ENCODE assay signal across 22 cellular contexts in genomic region chr22:32605576-32605975, GRCh38.
A peak's percentile ranks its signal among the peaks of the same experiment; 100 is the strongest.
DNase-seq lines count a peak whose midpoint lies in the region; FAIRE-seq and TF ChIP-seq lines count a peak whose summit lies in the region.
"Had no signal": no experiment of that assay in that cellular context is flagged by ENCODE, and none has a peak within 500 bp of the region (broad histone marks: within the 10 kb centered on the region; RNA-seq: fewer than 3 reads in every experiment).

No MANE protein-coding gene starts in this region.

- FAIRE-seq in urothelium cell line (lab: Jason Lieb, UNC) (peak; percentile 62), H54 (lab: Jason Lieb, UNC) (no peak)
- FAIRE-seq: GM12878, RCC 7860 had no signal

- H3K36me3 Mint-ChIP-seq in mesothelial cell of epicardium = no peaks in the 10 kb centered on the region
- H3K36me3 Mint-ChIP-seq: IgD-negative memory B cell had no signal

- TF ChIP-seq CTCF in mammary epithelial cell (conservative IDR thresholded peaks at IDR 0.05 in 1 of 2, IDR thresholded peaks at IDR 0.05 in 1 of 2; ENCODE audit: extremely low read depth in 1 of 2, insufficient read depth in 1 of 2, low read depth in 1 of 2, low read length in 2 of 2) = no peak
- no peak for TF ChIP-seq CTCF in mesothelial cell of epicardium (IDR thresholded peaks at IDR 0.05; ENCODE audit: unreplicated experiment)

- H3K4me1 Mint-ChIP-seq in mesothelial cell of epicardium = peaks cover 17% of the 10 kb centered on the region
- H3K4me1 Mint-ChIP-seq: GM23338 had no signal

- in situ Hi-C loops in mammary epithelial cell (cut with MboI; ENCODE audit: low sequenced_read_pairs in 2 of 2) = no loop called here

- H3K9me3 Mint-ChIP-seq in mesothelial cell of epicardium = no peaks in the 10 kb centered on the region
- H3K9me3 Mint-ChIP-seq: CD4-positive, alpha-beta T cell; GM23338 had no signal

- 27% methylated on average over 4 of the region's 4 CpGs for WGBS in mammary epithelial cell (ENCODE audit: low coverage, missing lambda C conversion rate)

- peak overlapping the region; percentile 83 for H3K27ac Mint-ChIP-seq in mesothelial cell of epicardium
- H3K27ac Mint-ChIP-seq: CD4-positive, alpha-beta T cell; GM23338; IgD-negative memory B cell had no signal

- H3K27me3 Mint-ChIP-seq in mesothelial cell of epicardium (ENCODE audit: low read depth) = no peaks in the 10 kb centered on the region

- TF ChIP-seq POLR2A in H54 (IDR thresholded peaks at IDR 0.05; ENCODE audit: low read depth, low read length) = no peak

- peaks cover 15% of the 10 kb centered on the region for H3K4me1 ChIP-seq in mammary epithelial cell (ENCODE audit: insufficient read depth, low read length)
- H3K4me1 ChIP-seq: BE2C had no signal

- H3K9me3 ChIP-seq in mammary epithelial cell (replicated peaks; ENCODE audit: insufficient read depth, low read length) = no peaks in the 10 kb centered on the region
- H3K9me3 ChIP-seq: BE2C had no signal

- CTCF ChIA-PET in mammary epithelial cell (lab: Charles Lee; ENCODE audit: low non-redundant PET) = no interaction called here

- H2AFZ ChIP-seq in mammary epithelial cell (ENCODE audit: low read depth, low read length) = peak overlapping the region; percentile 37
- H2AFZ ChIP-seq: GM23338 had no signal

- H3K9ac ChIP-seq in mammary epithelial cell (ENCODE audit: insufficient read depth, low read length) = no peak overlapping the region

- H3K4me3 Mint-ChIP-seq in mesothelial cell of epicardium = no peak overlapping the region
- H3K4me3 Mint-ChIP-seq: CD4-positive, alpha-beta T cell; GM23338; IgD-negative memory B cell had no signal

- no peaks in the 10 kb centered on the region for H3K79me2 ChIP-seq in mammary epithelial cell (ENCODE audit: insufficient read depth, low read length)

- dilution Hi-C loops in mammary epithelial cell (cut with HindIII; ENCODE audit: low sequenced_read_pairs) = no loop called here

- no peak overlapping the region for H3K4me3 ChIP-seq in mammary epithelial cell (replicated peaks in 1 of 3; ENCODE audit: insufficient read depth in 1 of 3, low read depth in 2 of 3, low read length in 3 of 3)
- H3K4me3 ChIP-seq: GM12878, GM23338 had no signal

- H3K27me3 ChIP-seq in mammary epithelial cell (ENCODE audit: insufficient read depth, low read length) = no peaks in the 10 kb centered on the region
- H3K27me3 ChIP-seq: BE2C had no signal

- BruUV-seq in mammary epithelial cell (replicated peaks; lab: Mats Ljungman, UMichigan) = no TSS peak

- H3K36me3 ChIP-seq in mammary epithelial cell (ENCODE audit: insufficient read depth, low read length) = no peaks in the 10 kb centered on the region
- H3K36me3 ChIP-seq: BE2C had no signal

- H3K27ac ChIP-seq in mammary epithelial cell (ENCODE audit: insufficient read depth, low read depth, low read length) = no peak overlapping the region

- DNase-seq in HPDE6-E6E7 (ENCODE audit: extremely low spot score) (peak; percentile 71), mammary epithelial cell (peak; percentile 67), mesothelial cell of epicardium (ENCODE audit: low spot score in 2 of 2, unreplicated experiment in 2 of 2) (no peak), urothelium cell line (ENCODE audit: low spot score) (no peak), H54 (ENCODE audit: insufficient read length, low spot score) (no peak), NCI-H774 (lab: John Stamatoyannopoulos, UW) (no peak), hypothalamus (lab: John Stamatoyannopoulos, UW) (no peak)
- DNase-seq: BE2C; CD4-positive, alpha-beta T cell; COR-L47; DMS 273 treated with DMSO at 0.1 percent for 48 hours; NCI-H1694; NCI-H2081; NCI-H2171; NCI-H345; NCI-H524; OCI-M1; Right ventricle myocardium superior had no signal

- intact Hi-C loops in mammary epithelial cell (cut with micrococcal nuclease) = loop anchor here (1.0 to 5.0 kb wide), 2 partner anchors 14 to 48 kb away; no protein-coding TSS in a partner anchor

- H3K4me2 ChIP-seq in mammary epithelial cell (ENCODE audit: insufficient read depth, low read depth, low read length) = peak overlapping the region; percentile 10
- H3K4me2 ChIP-seq: GM23338 had no signal

- H4K20me1 ChIP-seq in mammary epithelial cell (ENCODE audit: insufficient read depth, low read length) = no peaks in the 10 kb centered on the region

Comparison
In these comparisons a context has a peak if more than half of its experiments do, and no peak if none do; other contexts are left out.
1. DNase-seq: peak in HPDE6-E6E7 (single experiment) and mammary epithelial cell (single experiment); none in mesothelial cell of epicardium (0 of 2), urothelium cell line (single experiment), H54 (single experiment), NCI-H774 (single experiment) and hypothalamus (0 of 51).